In the genomic region with DNA sequence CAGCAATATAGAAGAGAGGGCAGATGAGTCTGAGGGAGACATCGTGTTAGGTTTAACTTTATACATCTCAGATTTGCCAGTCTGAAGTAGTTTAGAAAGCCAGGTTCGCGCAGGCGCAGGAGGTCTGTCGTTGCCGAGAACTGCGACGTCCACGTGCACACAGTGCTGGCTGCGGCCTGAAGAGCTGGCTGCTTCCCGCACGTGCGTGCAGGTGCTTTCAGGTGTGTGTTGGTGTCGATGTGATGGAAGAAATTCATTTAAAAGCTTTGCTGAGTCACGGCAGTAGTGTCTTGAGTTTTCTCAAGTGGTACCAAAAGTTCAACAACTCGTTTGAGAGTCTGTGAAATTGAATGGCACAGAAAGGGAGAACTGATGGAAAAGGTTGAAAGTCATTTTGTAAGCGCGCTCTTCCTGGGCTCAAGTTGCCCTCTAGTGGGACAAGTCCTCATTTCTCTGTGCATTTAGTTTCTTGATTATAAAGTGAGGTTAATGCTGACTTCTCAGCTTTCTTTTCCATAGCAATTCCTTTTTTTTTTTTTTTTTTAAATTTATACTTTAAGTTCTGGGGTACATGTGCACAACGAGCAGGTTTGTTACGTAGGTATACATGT, we compare ENCODE assay signal across 10 cellular contexts. TPM values are rescaled to one million over a fixed set of nuclear protein-coding genes. Genes with fewer than 3 reads are reported as not detected.
A peak's percentile ranks its signal among the peaks of the same experiment; 100 is the strongest.
DNase-seq lines count a peak whose midpoint lies in the region; ATAC-seq and TF ChIP-seq lines count a peak whose summit lies in the region.
"Had no signal": no experiment of that assay in that cellular context is flagged by ENCODE, and none has a peak within 500 bp of the region (broad histone marks: within the 10 kb centered on the region; RNA-seq: fewer than 3 reads in every experiment).

No MANE protein-coding gene starts in this region.

- no peak overlapping the region for H3K27ac ChIP-seq in neural cell (ENCODE audit: low read length)
- H3K27ac ChIP-seq: PC-9 had no signal

- H3K9me2 ChIP-seq in neural cell (ENCODE audit: insufficient read depth, low read length): no peaks in the 10 kb centered on the region

- no peak for ATAC-seq in sciatic nerve

- peak; percentile 30 for TF ChIP-seq RAD21 in neural cell (conservative IDR thresholded peaks at IDR 0.05)

- no peak overlapping the region for H3K9ac ChIP-seq in neural cell (ENCODE audit: low read length)

- no peaks in the 10 kb centered on the region for H3K9me3 ChIP-seq in neural cell (ENCODE audit: low read length)
- H3K9me3 ChIP-seq: spleen had no signal

- intact Hi-C loops in sciatic nerve (cut with DNase I): no loop called here

- H3K79me2 ChIP-seq in neural cell (replicated peaks; ENCODE audit: insufficient read depth, low read length): no peaks in the 10 kb centered on the region

- no peak overlapping the region for H2AFZ ChIP-seq in neural cell (ENCODE audit: low read depth, low read length)
- H2AFZ ChIP-seq: PC-9 had no signal

- H3K27me3 ChIP-seq in neural cell (ENCODE audit: insufficient read depth, low read depth, low read length): no peaks in the 10 kb centered on the region
- H3K27me3 ChIP-seq: spleen had no signal

- TF ChIP-seq EP300 in neural cell (conservative IDR thresholded peaks at IDR 0.05; ENCODE audit: poor library complexity, severe bottlenecking): no peak

- DNase-seq in G401 (ENCODE audit: low spot score) (peak; percentile 17), choroid plexus epithelial cell (ENCODE audit: low read depth) (peak; percentile 42), NCI-H2029 (lab: John Stamatoyannopoulos, UW) (no peak), sciatic nerve (ENCODE audit: low spot score) (no peak)
- no peak for DNase-seq in central memory CD4-positive, alpha-beta T cell
- DNase-seq: PC-9, spleen had no signal

- no peaks in the 10 kb centered on the region for H3F3A ChIP-seq in neural cell (ENCODE audit: insufficient read depth, low read length, poor library complexity, severe bottlenecking)

- H3K4me3 ChIP-seq in choroid plexus epithelial cell (ENCODE audit: low read depth, low read length) (no peak overlapping the region), neural cell (ENCODE audit: low read length) (no peak overlapping the region)
- H3K4me3 ChIP-seq: PC-9, spleen had no signal

- no peaks in the 10 kb centered on the region for H4K20me1 ChIP-seq in neural cell (ENCODE audit: insufficient read depth)

- in situ Hi-C loops in G401 (cut with HindIII; ENCODE audit: low sequenced_read_pairs): no loop called here

- peaks cover 4% of the 10 kb centered on the region for H3K36me3 ChIP-seq in neural cell (ENCODE audit: insufficient read depth, low read length)

- no peak overlapping the region for H3K4me2 ChIP-seq in neural cell (ENCODE audit: low read length)
- H3K4me2 ChIP-seq: PC-9 had no signal

- peak; percentile 38; the same call in 1 of the 2 replicates for TF ChIP-seq CTCF in LNCAP (IDR thresholded peaks at IDR 0.05)
- TF ChIP-seq CTCF in choroid plexus epithelial cell (conservative IDR thresholded peaks at IDR 0.05; ENCODE audit: low read depth, low read length): peak; percentile 49
- no peak for TF ChIP-seq CTCF in neural cell (IDR thresholded peaks at IDR 0.05; ENCODE audit: poor library complexity, severe bottlenecking)

TF ChIP-seq in neural cell, 6 proteins besides CTCF, POLR2A, EP300 and RAD21:
- no peak for TF ChIP-seq TAF1 (IDR thresholded peaks at IDR 0.05; ENCODE audit: low read depth)
- TF ChIP-seq POLR2AphosphoS5 (IDR thresholded peaks at IDR 0.05): no peak
- no peak for TF ChIP-seq MXI1 (conservative IDR thresholded peaks at IDR 0.05; ENCODE audit: poor library complexity, severe bottlenecking)
- TF ChIP-seq, protein P1, sequence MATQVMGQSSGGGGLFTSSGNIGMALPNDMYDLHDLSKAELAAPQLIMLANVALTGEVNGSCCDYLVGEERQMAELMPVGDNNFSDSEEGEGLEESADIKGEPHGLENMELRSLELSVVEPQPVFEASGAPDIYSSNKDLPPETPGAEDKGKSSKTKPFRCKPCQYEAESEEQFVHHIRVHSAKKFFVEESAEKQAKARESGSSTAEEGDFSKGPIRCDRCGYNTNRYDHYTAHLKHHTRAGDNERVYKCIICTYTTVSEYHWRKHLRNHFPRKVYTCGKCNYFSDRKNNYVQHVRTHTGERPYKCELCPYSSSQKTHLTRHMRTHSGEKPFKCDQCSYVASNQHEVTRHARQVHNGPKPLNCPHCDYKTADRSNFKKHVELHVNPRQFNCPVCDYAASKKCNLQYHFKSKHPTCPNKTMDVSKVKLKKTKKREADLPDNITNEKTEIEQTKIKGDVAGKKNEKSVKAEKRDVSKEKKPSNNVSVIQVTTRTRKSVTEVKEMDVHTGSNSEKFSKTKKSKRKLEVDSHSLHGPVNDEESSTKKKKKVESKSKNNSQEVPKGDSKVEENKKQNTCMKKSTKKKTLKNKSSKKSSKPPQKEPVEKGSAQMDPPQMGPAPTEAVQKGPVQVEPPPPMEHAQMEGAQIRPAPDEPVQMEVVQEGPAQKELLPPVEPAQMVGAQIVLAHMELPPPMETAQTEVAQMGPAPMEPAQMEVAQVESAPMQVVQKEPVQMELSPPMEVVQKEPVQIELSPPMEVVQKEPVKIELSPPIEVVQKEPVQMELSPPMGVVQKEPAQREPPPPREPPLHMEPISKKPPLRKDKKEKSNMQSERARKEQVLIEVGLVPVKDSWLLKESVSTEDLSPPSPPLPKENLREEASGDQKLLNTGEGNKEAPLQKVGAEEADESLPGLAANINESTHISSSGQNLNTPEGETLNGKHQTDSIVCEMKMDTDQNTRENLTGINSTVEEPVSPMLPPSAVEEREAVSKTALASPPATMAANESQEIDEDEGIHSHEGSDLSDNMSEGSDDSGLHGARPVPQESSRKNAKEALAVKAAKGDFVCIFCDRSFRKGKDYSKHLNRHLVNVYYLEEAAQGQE (IDR thresholded peaks at IDR 0.05; ENCODE audit: borderline replicate concordance): no peak

RNA-seq across cellular contexts. Expression of a gene that starts 18.7 kb away (rescaled TPM):
- total RNA-seq in G401 (2014; rRNA removed; shearing (Covaris generic)): 8.7 and 12.6 TPM in 2 replicates
- polyA plus RNA-seq in neural cell: 31.2 and 32.3 TPM in 2 replicates
- polyA minus RNA-seq in neural cell: 66.2 and 66.4 TPM in 2 replicates
- 20.5 TPM for total RNA-seq in sciatic nerve

RNA-seq across cellular contexts. Expression of a gene that starts 25.9 kb away (rescaled TPM):
- 101 and 134 TPM in 2 replicates for total RNA-seq in G401 (2014; rRNA removed; shearing (Covaris generic))
- 276 and 307 TPM in 2 replicates for polyA plus RNA-seq in neural cell
- polyA minus RNA-seq in neural cell: 208 and 209 TPM in 2 replicates
- total RNA-seq in sciatic nerve: 60.9 TPM

RNA-seq across cellular contexts. Expression of a gene that starts 49.2 kb away (rescaled TPM):
- not detected in 2 replicates for total RNA-seq in G401 (2014; rRNA removed; shearing (Covaris generic))
- 0.24 TPM in 1 of 2 replicates, not detected in the other for polyA plus RNA-seq in neural cell
- polyA minus RNA-seq in neural cell: not detected in 2 replicates
- not detected for total RNA-seq in sciatic nerve
- total RNA-seq: PC-9, spleen, temporal lobe had no signal

Comparison
In these comparisons a context has a peak if more than half of its experiments do, and no peak if none do; other contexts are left out.
1. DNase-seq: peak in G401 (single experiment) and choroid plexus epithelial cell (single experiment); none in central memory CD4-positive, alpha-beta T cell (single experiment), NCI-H2029 (single experiment) and sciatic nerve (single experiment).